1 cellular context compared by ENCODE assay signal in the genomic region with DNA sequence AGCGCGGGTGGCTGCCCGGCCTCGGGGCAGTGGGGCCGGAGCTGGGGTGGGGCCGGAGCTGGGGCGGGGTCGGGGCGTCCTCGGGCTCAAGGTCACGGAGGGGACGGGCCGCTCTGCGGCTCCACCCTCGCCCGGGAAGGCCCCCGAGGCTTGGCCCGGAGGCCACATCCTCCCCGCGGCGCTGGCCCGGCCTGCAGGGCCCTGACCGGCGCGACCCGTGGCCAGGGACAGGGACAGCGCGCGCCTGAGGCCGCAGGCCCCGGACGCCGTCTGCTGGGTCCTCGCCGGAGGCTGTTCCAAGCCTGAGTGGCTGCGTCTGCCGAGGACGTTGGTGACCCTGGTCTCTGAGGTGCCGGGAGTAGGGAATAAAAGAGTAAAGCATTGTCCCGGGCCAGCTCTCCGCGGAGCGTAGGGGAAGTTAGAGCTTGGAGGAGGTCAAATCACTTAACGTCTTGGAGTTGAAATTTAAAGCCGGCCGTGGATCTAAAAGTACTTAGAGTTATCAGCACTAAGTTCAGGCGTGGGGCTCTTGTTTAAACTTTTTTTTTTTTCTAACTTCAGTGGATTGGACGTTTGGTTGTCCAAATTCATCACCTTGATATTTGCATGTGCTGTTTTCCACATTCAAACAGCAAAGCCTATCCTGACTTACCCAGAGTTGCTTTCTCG.
A peak's percentile ranks its signal among the peaks of the same experiment; 100 is the strongest.
TF ChIP-seq lines count a peak whose summit lies in the region.

No MANE protein-coding gene starts in this region.

TF ChIP-seq in HepG2, 621 proteins besides CTCF, POLR2A, EP300 and RAD21 (continued from another document and continues in another):
- TF ChIP-seq ZNF713 (CRISPR knock-in tag; IDR thresholded peaks at IDR 0.05) (peak; percentile 78; the same call in 1 of the 2 replicates), ZNF496 (CRISPR knock-in tag; IDR thresholded peaks at IDR 0.05; ENCODE audit: insufficient replicate concordance) (no peak), CBX1 (IDR thresholded peaks at IDR 0.05; ENCODE audit: low read depth) (no peak), KDM2A (CRISPR knock-in tag; IDR thresholded peaks at IDR 0.05; ENCODE audit: borderline replicate concordance, low read depth) (peak; percentile 75; the same call in 1 of the 2 replicates), ZNF10 (CRISPR knock-in tag; IDR thresholded peaks at IDR 0.05; ENCODE audit: borderline replicate concordance, low read depth) (no peak), ZNF737 (CRISPR knock-in tag; IDR thresholded peaks at IDR 0.05; ENCODE audit: borderline replicate concordance) (no peak), SAFB2 (CRISPR knock-in tag; IDR thresholded peaks at IDR 0.05; ENCODE audit: borderline replicate concordance, low read depth) (0 out of 2 replicates have a peak, but pooled peaks have one; percentile 32), TGIF2 (CRISPR knock-in tag; IDR thresholded peaks at IDR 0.05) (peak; percentile 51; the same call in 1 of the 2 replicates), MEIS2 (CRISPR knock-in tag; IDR thresholded peaks at IDR 0.05) (no peak), PAWR (CRISPR knock-in tag; IDR thresholded peaks at IDR 0.05; ENCODE audit: borderline replicate concordance) (no peak), SOX6 (IDR thresholded peaks at IDR 0.05) (no peak), SOX6 (CRISPR knock-in tag; IDR thresholded peaks at IDR 0.05) (peak; percentile 48; the same call in 1 of the 2 replicates), ZNF530 (CRISPR knock-in tag; IDR thresholded peaks at IDR 0.05; ENCODE audit: low read depth) (no peak), ZNF234 (CRISPR knock-in tag; conservative IDR thresholded peaks at IDR 0.05) (no peak), ZNF367 (CRISPR knock-in tag; IDR thresholded peaks at IDR 0.05; ENCODE audit: borderline replicate concordance) (no peak), ZNF766 (CRISPR knock-in tag; IDR thresholded peaks at IDR 0.05; ENCODE audit: borderline replicate concordance) (no peak), PITX1 (CRISPR knock-in tag; IDR thresholded peaks at IDR 0.05) (no peak), KDM3A (CRISPR knock-in tag; IDR thresholded peaks at IDR 0.05; ENCODE audit: low read depth) (no peak), ZNF24 (IDR thresholded peaks at IDR 0.05) (no peak), FOXC1 (CRISPR knock-in tag; IDR thresholded peaks at IDR 0.05; ENCODE audit: borderline replicate concordance) (no peak), RBM39 (IDR thresholded peaks at IDR 0.05; ENCODE audit: low read depth, low read length, poor library complexity, severe bottlenecking) (peak; percentile 75), IRF2 (CRISPR knock-in tag; IDR thresholded peaks at IDR 0.05) (peak; percentile 23; the same call in 1 of the 2 replicates), ZNF83 (CRISPR knock-in tag; IDR thresholded peaks at IDR 0.05; ENCODE audit: borderline replicate concordance) (no peak), SALL2 (CRISPR knock-in tag; IDR thresholded peaks at IDR 0.05) (0 out of 2 replicates have a peak, but pooled peaks have one; percentile 16), MYC (CRISPR knock-in tag; IDR thresholded peaks at IDR 0.05; ENCODE audit: borderline replicate concordance) (peak; percentile 24; the same call in 1 of the 2 replicates), ZFP37 (CRISPR knock-in tag; IDR thresholded peaks at IDR 0.05; ENCODE audit: borderline replicate concordance) (no peak), ZMYM2 (CRISPR knock-in tag; IDR thresholded peaks at IDR 0.05) (no peak), ZFYVE20 (CRISPR knock-in tag; IDR thresholded peaks at IDR 0.05; ENCODE audit: borderline replicate concordance, low read depth) (no peak), ZNF782 (CRISPR knock-in tag; IDR thresholded peaks at IDR 0.05; ENCODE audit: borderline replicate concordance) (no peak), SUZ12 (IDR thresholded peaks at IDR 0.05; ENCODE audit: low read depth, low read length) (no peak), FLYWCH1 (CRISPR knock-in tag; IDR thresholded peaks at IDR 0.05) (peak; percentile 32; the same call in 1 of the 2 replicates), MAZ (IDR thresholded peaks at IDR 0.05; ENCODE audit: borderline replicate concordance, low read depth, low read length) (no peak), MAZ (CRISPR knock-in tag; IDR thresholded peaks at IDR 0.05; ENCODE audit: low read depth) (peak; percentile 53), JARID2 (CRISPR knock-in tag; IDR thresholded peaks at IDR 0.05; ENCODE audit: insufficient replicate concordance) (no peak), GATAD1 (CRISPR knock-in tag; IDR thresholded peaks at IDR 0.05) (0 out of 2 replicates have a peak, but pooled peaks have one; percentile 38), ATF7-NPFF (CRISPR knock-in tag; IDR thresholded peaks at IDR 0.05; ENCODE audit: low read depth) (0 out of 2 replicates have a peak, but pooled peaks have one; percentile 31), ZNF225 (CRISPR knock-in tag; IDR thresholded peaks at IDR 0.05) (no peak), PHF8 (CRISPR knock-in tag; IDR thresholded peaks at IDR 0.05) (peak; percentile 79)
- TF ChIP-seq, protein P1, sequence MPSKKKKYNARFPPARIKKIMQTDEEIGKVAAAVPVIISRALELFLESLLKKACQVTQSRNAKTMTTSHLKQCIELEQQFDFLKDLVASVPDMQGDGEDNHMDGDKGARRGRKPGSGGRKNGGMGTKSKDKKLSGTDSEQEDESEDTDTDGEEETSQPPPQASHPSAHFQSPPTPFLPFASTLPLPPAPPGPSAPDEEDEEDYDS (CRISPR knock-in tag; IDR thresholded peaks at IDR 0.05), result peak; percentile 23; the same call in 1 of the 2 replicates
- TF ChIP-seq, protein P2, sequence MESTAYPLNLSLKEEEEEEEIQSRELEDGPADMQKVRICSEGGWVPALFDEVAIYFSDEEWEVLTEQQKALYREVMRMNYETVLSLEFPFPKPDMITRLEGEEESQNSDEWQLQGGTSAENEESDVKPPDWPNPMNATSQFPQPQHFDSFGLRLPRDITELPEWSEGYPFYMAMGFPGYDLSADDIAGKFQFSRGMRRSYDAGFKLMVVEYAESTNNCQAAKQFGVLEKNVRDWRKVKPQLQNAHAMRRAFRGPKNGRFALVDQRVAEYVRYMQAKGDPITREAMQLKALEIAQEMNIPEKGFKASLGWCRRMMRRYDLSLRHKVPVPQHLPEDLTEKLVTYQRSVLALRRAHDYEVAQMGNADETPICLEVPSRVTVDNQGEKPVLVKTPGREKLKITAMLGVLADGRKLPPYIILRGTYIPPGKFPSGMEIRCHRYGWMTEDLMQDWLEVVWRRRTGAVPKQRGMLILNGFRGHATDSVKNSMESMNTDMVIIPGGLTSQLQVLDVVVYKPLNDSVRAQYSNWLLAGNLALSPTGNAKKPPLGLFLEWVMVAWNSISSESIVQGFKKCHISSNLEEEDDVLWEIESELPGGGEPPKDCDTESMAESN (CRISPR knock-in tag; conservative IDR thresholded peaks at IDR 0.05), result peak; percentile 71; the same call in 1 of the 2 replicates
- TF ChIP-seq, protein P3, sequence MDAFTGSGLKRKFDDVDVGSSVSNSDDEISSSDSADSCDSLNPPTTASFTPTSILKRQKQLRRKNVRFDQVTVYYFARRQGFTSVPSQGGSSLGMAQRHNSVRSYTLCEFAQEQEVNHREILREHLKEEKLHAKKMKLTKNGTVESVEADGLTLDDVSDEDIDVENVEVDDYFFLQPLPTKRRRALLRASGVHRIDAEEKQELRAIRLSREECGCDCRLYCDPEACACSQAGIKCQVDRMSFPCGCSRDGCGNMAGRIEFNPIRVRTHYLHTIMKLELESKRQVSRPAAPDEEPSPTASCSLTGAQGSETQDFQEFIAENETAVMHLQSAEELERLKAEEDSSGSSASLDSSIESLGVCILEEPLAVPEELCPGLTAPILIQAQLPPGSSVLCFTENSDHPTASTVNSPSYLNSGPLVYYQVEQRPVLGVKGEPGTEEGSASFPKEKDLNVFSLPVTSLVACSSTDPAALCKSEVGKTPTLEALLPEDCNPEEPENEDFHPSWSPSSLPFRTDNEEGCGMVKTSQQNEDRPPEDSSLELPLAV (CRISPR knock-in tag; conservative IDR thresholded peaks at IDR 0.05; ENCODE audit: low read depth), result no peak
- TF ChIP-seq, protein P4, sequence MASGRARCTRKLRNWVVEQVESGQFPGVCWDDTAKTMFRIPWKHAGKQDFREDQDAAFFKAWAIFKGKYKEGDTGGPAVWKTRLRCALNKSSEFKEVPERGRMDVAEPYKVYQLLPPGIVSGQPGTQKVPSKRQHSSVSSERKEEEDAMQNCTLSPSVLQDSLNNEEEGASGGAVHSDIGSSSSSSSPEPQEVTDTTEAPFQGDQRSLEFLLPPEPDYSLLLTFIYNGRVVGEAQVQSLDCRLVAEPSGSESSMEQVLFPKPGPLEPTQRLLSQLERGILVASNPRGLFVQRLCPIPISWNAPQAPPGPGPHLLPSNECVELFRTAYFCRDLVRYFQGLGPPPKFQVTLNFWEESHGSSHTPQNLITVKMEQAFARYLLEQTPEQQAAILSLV (CRISPR knock-in tag; IDR thresholded peaks at IDR 0.05; ENCODE audit: borderline replicate concordance), result no peak
- TF ChIP-seq, protein P5, sequence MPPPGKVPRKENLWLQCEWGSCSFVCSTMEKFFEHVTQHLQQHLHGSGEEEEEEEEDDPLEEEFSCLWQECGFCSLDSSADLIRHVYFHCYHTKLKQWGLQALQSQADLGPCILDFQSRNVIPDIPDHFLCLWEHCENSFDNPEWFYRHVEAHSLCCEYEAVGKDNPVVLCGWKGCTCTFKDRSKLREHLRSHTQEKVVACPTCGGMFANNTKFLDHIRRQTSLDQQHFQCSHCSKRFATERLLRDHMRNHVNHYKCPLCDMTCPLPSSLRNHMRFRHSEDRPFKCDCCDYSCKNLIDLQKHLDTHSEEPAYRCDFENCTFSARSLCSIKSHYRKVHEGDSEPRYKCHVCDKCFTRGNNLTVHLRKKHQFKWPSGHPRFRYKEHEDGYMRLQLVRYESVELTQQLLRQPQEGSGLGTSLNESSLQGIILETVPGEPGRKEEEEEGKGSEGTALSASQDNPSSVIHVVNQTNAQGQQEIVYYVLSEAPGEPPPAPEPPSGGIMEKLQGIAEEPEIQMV (CRISPR knock-in tag; IDR thresholded peaks at IDR 0.05; ENCODE audit: low read depth), result peak; percentile 68; the same call in 1 of the 2 replicates
- TF ChIP-seq, protein P6, sequence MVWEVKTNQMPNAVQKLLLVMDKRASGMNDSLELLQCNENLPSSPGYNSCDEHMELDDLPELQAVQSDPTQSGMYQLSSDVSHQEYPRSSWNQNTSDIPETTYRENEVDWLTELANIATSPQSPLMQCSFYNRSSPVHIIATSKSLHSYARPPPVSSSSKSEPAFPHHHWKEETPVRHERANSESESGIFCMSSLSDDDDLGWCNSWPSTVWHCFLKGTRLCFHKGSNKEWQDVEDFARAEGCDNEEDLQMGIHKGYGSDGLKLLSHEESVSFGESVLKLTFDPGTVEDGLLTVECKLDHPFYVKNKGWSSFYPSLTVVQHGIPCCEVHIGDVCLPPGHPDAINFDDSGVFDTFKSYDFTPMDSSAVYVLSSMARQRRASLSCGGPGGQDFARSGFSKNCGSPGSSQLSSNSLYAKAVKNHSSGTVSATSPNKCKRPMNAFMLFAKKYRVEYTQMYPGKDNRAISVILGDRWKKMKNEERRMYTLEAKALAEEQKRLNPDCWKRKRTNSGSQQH (CRISPR knock-in tag; IDR thresholded peaks at IDR 0.05; ENCODE audit: low read depth), result 0 out of 2 replicates have a peak, but pooled peaks have one; percentile 36
- TF ChIP-seq, protein P7, sequence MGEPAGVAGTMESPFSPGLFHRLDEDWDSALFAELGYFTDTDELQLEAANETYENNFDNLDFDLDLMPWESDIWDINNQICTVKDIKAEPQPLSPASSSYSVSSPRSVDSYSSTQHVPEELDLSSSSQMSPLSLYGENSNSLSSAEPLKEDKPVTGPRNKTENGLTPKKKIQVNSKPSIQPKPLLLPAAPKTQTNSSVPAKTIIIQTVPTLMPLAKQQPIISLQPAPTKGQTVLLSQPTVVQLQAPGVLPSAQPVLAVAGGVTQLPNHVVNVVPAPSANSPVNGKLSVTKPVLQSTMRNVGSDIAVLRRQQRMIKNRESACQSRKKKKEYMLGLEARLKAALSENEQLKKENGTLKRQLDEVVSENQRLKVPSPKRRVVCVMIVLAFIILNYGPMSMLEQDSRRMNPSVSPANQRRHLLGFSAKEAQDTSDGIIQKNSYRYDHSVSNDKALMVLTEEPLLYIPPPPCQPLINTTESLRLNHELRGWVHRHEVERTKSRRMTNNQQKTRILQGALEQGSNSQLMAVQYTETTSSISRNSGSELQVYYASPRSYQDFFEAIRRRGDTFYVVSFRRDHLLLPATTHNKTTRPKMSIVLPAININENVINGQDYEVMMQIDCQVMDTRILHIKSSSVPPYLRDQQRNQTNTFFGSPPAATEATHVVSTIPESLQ (CRISPR knock-in tag; conservative IDR thresholded peaks at IDR 0.05), result no peak
- TF ChIP-seq, protein P8, sequence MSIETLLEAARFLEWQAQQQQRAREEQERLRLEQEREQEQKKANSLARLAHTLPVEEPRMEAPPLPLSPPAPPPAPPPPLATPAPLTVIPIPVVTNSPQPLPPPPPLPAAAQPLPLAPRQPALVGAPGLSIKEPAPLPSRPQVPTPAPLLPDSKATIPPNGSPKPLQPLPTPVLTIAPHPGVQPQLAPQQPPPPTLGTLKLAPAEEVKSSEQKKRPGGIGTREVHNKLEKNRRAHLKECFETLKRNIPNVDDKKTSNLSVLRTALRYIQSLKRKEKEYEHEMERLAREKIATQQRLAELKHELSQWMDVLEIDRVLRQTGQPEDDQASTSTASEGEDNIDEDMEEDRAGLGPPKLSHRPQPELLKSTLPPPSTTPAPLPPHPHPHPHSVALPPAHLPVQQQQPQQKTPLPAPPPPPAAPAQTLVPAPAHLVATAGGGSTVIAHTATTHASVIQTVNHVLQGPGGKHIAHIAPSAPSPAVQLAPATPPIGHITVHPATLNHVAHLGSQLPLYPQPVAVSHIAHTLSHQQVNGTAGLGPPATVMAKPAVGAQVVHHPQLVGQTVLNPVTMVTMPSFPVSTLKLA (IDR thresholded peaks at IDR 0.05), result no peak
- TF ChIP-seq, protein P9, sequence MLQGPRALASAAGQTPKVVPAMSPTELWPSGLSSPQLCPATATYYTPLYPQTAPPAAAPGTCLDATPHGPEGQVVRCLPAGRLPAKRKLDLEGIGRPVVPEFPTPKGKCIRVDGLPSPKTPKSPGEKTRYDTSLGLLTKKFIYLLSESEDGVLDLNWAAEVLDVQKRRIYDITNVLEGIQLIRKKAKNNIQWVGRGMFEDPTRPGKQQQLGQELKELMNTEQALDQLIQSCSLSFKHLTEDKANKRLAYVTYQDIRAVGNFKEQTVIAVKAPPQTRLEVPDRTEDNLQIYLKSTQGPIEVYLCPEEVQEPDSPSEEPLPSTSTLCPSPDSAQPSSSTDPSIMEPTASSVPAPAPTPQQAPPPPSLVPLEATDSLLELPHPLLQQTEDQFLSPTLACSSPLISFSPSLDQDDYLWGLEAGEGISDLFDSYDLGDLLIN (CRISPR knock-in tag; IDR thresholded peaks at IDR 0.05; ENCODE audit: borderline replicate concordance), result no peak
- TF ChIP-seq, protein P10, sequence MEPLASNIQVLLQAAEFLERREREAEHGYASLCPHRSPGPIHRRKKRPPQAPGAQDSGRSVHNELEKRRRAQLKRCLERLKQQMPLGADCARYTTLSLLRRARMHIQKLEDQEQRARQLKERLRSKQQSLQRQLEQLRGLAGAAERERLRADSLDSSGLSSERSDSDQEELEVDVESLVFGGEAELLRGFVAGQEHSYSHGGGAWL (CRISPR knock-in tag; IDR thresholded peaks at IDR 0.05), result peak; percentile 55; the same call in 1 of the 2 replicates
- TF ChIP-seq, protein P11, sequence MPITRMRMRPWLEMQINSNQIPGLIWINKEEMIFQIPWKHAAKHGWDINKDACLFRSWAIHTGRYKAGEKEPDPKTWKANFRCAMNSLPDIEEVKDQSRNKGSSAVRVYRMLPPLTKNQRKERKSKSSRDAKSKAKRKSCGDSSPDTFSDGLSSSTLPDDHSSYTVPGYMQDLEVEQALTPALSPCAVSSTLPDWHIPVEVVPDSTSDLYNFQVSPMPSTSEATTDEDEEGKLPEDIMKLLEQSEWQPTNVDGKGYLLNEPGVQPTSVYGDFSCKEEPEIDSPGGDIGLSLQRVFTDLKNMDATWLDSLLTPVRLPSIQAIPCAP (CRISPR knock-in tag; IDR thresholded peaks at IDR 0.05; ENCODE audit: low read depth), result no peak
